11 cellular contexts compared by ENCODE assay signal in genomic region chr14:89625208-89625987, GRCh38.
A peak's percentile ranks its signal among the peaks of the same experiment; 100 is the strongest.
DNase-seq lines count a peak whose midpoint lies in the region; ATAC-seq and TF ChIP-seq lines count a peak whose summit lies in the region.
"Had no signal": no experiment of that assay in that cellular context is flagged by ENCODE, and none has a peak within 500 bp of the region (broad histone marks: within the 10 kb centered on the region; RNA-seq: fewer than 3 reads in every experiment).

No MANE protein-coding gene starts in this region.

- no peaks in the 10 kb centered on the region for H3K36me3 ChIP-seq in stomach smooth muscle (ENCODE audit: control insufficient read depth in 2 of 2, insufficient read depth in 2 of 2, low read length in 2 of 2)
- no peaks in the 10 kb centered on the region for H3K36me3 ChIP-seq in upper lobe of right lung
- H3K36me3 ChIP-seq: BLaER1 had no signal

- peaks cover 22% of the 10 kb centered on the region for H3K36me3 Mint-ChIP-seq in activated T-cell treated with anti-CD3 and anti-CD28 coated beads, Interleukin-2, amount 50 U/mL, for 24 hours (ENCODE audit: low read depth)

- peak overlapping the region; percentile 42 to 64 for H3K9ac ChIP-seq in stomach smooth muscle (ENCODE audit: low read length in 2 of 2)
- H3K9ac ChIP-seq: BLaER1, KMS-11 had no signal

- peak overlapping the region; percentile 30 for H3K4me3 Mint-ChIP-seq in activated T-cell treated with anti-CD3 and anti-CD28 coated beads, Interleukin-2, amount 50 U/mL, for 24 hours

- H3K9me3 ChIP-seq in stomach smooth muscle (ENCODE audit: control insufficient read depth in 2 of 2, low read length in 2 of 2) = no peaks in the 10 kb centered on the region
- no peaks in the 10 kb centered on the region for H3K9me3 ChIP-seq in upper lobe of right lung

- peaks cover 93% of the 10 kb centered on the region for H3K4me1 Mint-ChIP-seq in activated T-cell treated with anti-CD3 and anti-CD28 coated beads, Interleukin-2, amount 50 U/mL, for 24 hours (ENCODE audit: low read depth)

- peak overlapping the region; percentile 55 for H3K27ac ChIP-seq in stomach smooth muscle (ENCODE audit: low read length)
- H3K27ac ChIP-seq in upper lobe of right lung = no peak overlapping the region
- H3K27ac ChIP-seq: BLaER1, KMS-11 had no signal

- H3K4me1 ChIP-seq in stomach smooth muscle (ENCODE audit: control insufficient read depth, insufficient read depth, low read length) (peaks cover 17% of the 10 kb centered on the region), upper lobe of right lung (no peaks in the 10 kb centered on the region)

- DNase-seq in activated T-cell treated with anti-CD3 and anti-CD28 coated beads, Interleukin-2, amount 50 U/mL, for 24 hours = no peak
- DNase-seq in activated T-cell treated with anti-CD3 and anti-CD28 coated beads for 4 hours = no peak
- DNase-seq in NCI-H774 (lab: John Stamatoyannopoulos, UW) = peak; percentile 4
- peak; percentile 30 for DNase-seq in left cardiac atrium
- DNase-seq in upper lobe of right lung = no peak
- no peak for DNase-seq in activated CD4-positive, CD25-positive, alpha-beta regulatory T cell (lab: John Stamatoyannopoulos, UW)
- DNase-seq: foreskin melanocyte had no signal

- H3K9me3 Mint-ChIP-seq in activated T-cell treated with anti-CD3 and anti-CD28 coated beads, Interleukin-2, amount 50 U/mL, for 24 hours = peaks cover 27% of the 10 kb centered on the region

- TF ChIP-seq CTCF in upper lobe of right lung (IDR thresholded peaks at IDR 0.05) = no peak

- intact Hi-C loops in left cardiac atrium (cut with DNase I) = loop anchor here in 1 of 2 donors (10.0 kb wide), 1 partner anchor 69 kb away; no protein-coding TSS in a partner anchor
- intact Hi-C loops in upper lobe of right lung (cut with DNase I) = no loop called here

- H3K27ac Mint-ChIP-seq in activated T-cell treated with anti-CD3 and anti-CD28 coated beads, Interleukin-2, amount 50 U/mL, for 24 hours = peak overlapping the region; percentile 92

- no peaks in the 10 kb centered on the region for H3K27me3 Mint-ChIP-seq in activated T-cell treated with anti-CD3 and anti-CD28 coated beads, Interleukin-2, amount 50 U/mL, for 24 hours

- H3K4me3 ChIP-seq in stomach smooth muscle (ENCODE audit: low read length in 2 of 2) (peak overlapping the region; percentile 15 to 59), upper lobe of right lung (no peak overlapping the region)
- H3K4me3 ChIP-seq: BLaER1 had no signal

- ATAC-seq in left cardiac atrium (peak; percentile 40 to 57), upper lobe of right lung (no peak), HG03565 (IDR thresholded peaks at IDR 0.05; ENCODE audit: unreplicated experiment) (no peak)

- H3K27me3 ChIP-seq in stomach smooth muscle (ENCODE audit: control insufficient read depth in 1 of 2, insufficient read depth in 2 of 2, low read length in 2 of 2) = no peaks in the 10 kb centered on the region
- no peaks in the 10 kb centered on the region for H3K27me3 ChIP-seq in upper lobe of right lung
- H3K27me3 ChIP-seq: BLaER1 had no signal

Comparison
In these comparisons a context has a peak if more than half of its experiments do, and no peak if none do; other contexts are left out.
1. DNase-seq: peak in NCI-H774 (single experiment) and left cardiac atrium (single experiment); none in activated T-cell treated with anti-CD3 and anti-CD28 coated beads, Interleukin-2, amount 50 U/mL, for 24 hours (single experiment), activated T-cell treated with anti-CD3 and anti-CD28 coated beads for 4 hours (single experiment), upper lobe of right lung (single experiment) and activated CD4-positive, CD25-positive, alpha-beta regulatory T cell (0 of 4).
2. ATAC-seq: peak in left cardiac atrium (2 of 2); none in upper lobe of right lung (single experiment) and HG03565 (single experiment).